In the genomic region with DNA sequence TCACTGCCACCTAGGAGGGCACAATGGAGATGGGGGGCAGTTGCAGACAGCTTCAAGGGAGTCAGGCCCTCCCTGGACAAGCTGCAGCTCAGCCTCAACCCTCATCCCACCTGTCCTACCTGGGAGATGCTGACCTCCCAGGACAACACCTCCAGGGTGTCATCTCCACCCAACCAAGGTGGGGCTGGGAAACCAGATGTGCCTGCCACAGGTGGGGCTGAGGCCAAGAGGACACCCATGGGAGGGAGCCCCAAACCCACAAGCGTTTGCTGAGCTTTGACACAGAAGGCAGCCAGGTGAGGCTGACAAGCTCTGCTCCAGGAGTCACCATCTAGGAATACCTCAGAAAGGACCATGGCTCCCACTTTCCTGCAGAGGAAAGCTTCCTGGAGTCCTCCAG, we compare ENCODE assay signal across 22 cellular contexts.
"Had no signal": no experiment of that assay in that cellular context is flagged by ENCODE, and none has a peak within 500 bp of the region (broad histone marks: within the 10 kb centered on the region; RNA-seq: fewer than 3 reads in every experiment).

No MANE protein-coding gene starts in this region.

- H3K9me3 Mint-ChIP-seq: memory B cell, naive B cell, nephron progenitor cell had no signal

- FAIRE-seq: endometrium, frontal cortex, keratinocyte had no signal

- H3K27me3 ChIP-seq: heart left ventricle, sigmoid colon, stomach, transverse colon had no signal

- ATAC-seq: esophagus mucosa, heart left ventricle, left lung, lower lobe of right lung had no signal

- H3K27ac ChIP-seq: left lung, lower lobe of right lung, neutrophil, sigmoid colon, thoracic aorta, transverse colon had no signal

- H3K27ac Mint-ChIP-seq: memory B cell had no signal

- H3K36me3 Mint-ChIP-seq: naive B cell had no signal

- H3K36me3 ChIP-seq: heart left ventricle, left lung, lower lobe of right lung, neutrophil, sigmoid colon, stomach, thoracic aorta, transverse colon had no signal

- DNase-seq: cortex of kidney; effector memory CD4-positive, alpha-beta T cell; hypothalamus; left lung; lower lobe of right lung; naive B cell; nephron progenitor cell; sigmoid colon; stimulated activated CD4-positive, alpha-beta T cell treated with anti-CD3 and anti-CD28 coated beads, Interleukin-12 subunit alpha, Interleukin-12 subunit beta, amount 100 ng/mL, for 4 hours; stimulated activated naive CD4-positive, alpha-beta T cell; stomach; substantia nigra; transverse colon had no signal

- H3K9me3 ChIP-seq: heart left ventricle, left lung, lower lobe of right lung, neutrophil, sigmoid colon, stomach, thoracic aorta, transverse colon had no signal

- H3K4me3 ChIP-seq: heart left ventricle, left lung, lower lobe of right lung, sigmoid colon, skin epidermis, stomach, thoracic aorta, transverse colon had no signal

- H3K4me3 Mint-ChIP-seq: memory B cell, nephron progenitor cell had no signal

- H3K27me3 Mint-ChIP-seq: memory B cell, naive B cell had no signal
